ENCODE assay signal across 28 cellular contexts in genomic region chr2:64826703-64827102, GRCh38.
"Had no signal": no experiment of that assay in that cellular context is flagged by ENCODE, and none has a peak within 500 bp of the region (broad histone marks: within the 10 kb centered on the region; RNA-seq: fewer than 3 reads in every experiment).

No MANE protein-coding gene starts in this region.

- ATAC-seq: left colon; left lung; lower lobe of right lung; natural killer cell; pancreas; right lobe of liver; stimulated activated memory B cell treated with anti-CD40 and anti-IgM and Interleukin-4, amounts not matched to agents 10 μg/mL and 1 μg/mL and 100 μg/mL, for 72 hours; stimulated activated naive CD8-positive, alpha-beta T cell treated with anti-CD3 and anti-CD28 coated beads, Interleukin-15, amount 100 ng/mL, for 72 hours had no signal

- H3K36me3 ChIP-seq: left lung, lower lobe of right lung, neural progenitor cell, pancreas, prostate gland, right atrium auricular region, right lobe of liver, tibial nerve, uterus had no signal

- DNase-seq: hypothalamus; immature natural killer cell; kidney; left colon; left lung; lower lobe of right lung; mesendoderm; naive B cell; natural killer cell; nephron progenitor cell; pancreas; posterior cingulate gyrus; right lobe of liver; stimulated activated CD4-positive, alpha-beta T cell treated with anti-CD3 and anti-CD28 coated beads, Interleukin-1b, Interleukin-23, amount 100 ng/mL, for 48 hours; stimulated activated CD4-positive, alpha-beta T cell treated with anti-CD3 and anti-CD28 coated beads, Interleukin-2, amount 100 ng/mL, for 48 hours; stimulated activated CD4-positive, alpha-beta T cell treated with anti-CD3 and anti-CD28 coated beads, Interleukin-4, amount 100 ng/mL, for 4 hours; stimulated activated CD8-positive, alpha-beta memory T cell treated with anti-CD3 and anti-CD28 coated beads, Interleukin-4, amount 100 ng/mL, for 48 hours; stimulated activated naive CD4-positive, alpha-beta T cell treated with Interleukin-2 at 50 U/mL for 16 hours; stimulated activated naive CD8-positive, alpha-beta T cell treated with anti-CD3 and anti-CD28 coated beads, Interleukin-15, amount 100 ng/mL, for 72 hours; substantia nigra; uterus had no signal

- H3K9me3 ChIP-seq: left lung, lower lobe of right lung, pancreas, prostate gland, right atrium auricular region, right lobe of liver, tibial nerve, uterus had no signal

- FAIRE-seq: islet of Langerhans, kidney, pancreas had no signal

- H2AFZ ChIP-seq: neural progenitor cell had no signal

- H3K4me3 ChIP-seq: left lung, lower lobe of right lung, neural progenitor cell, pancreas, prostate gland, right atrium auricular region, right lobe of liver, smooth muscle cell, tibial nerve, uterus had no signal

- H3K9ac ChIP-seq: neural progenitor cell had no signal

- H3K27me3 ChIP-seq: left lung, neural progenitor cell, pancreas, right atrium auricular region, right lobe of liver, tibial nerve, uterus had no signal

- H3K27ac ChIP-seq: left lung, lower lobe of right lung, neural progenitor cell, pancreas, prostate gland, right atrium auricular region, right lobe of liver, tibial nerve, uterus had no signal

- H3K4me2 ChIP-seq: neural progenitor cell, smooth muscle cell had no signal

- H3K4me1 ChIP-seq: neural progenitor cell, right lobe of liver, uterus had no signal
